ENCODE assay signal across 17 cellular contexts in genomic region chr1:234662148-234662547, GRCh38.
"Had no signal": no experiment of that assay in that cellular context is flagged by ENCODE, and none has a peak within 500 bp of the region (broad histone marks: within the 10 kb centered on the region; RNA-seq: fewer than 3 reads in every experiment).

No MANE protein-coding gene starts in this region.

- H3K4me3 ChIP-seq: dorsolateral prefrontal cortex, gastrocnemius medialis, heart left ventricle, left ventricle myocardium inferior, psoas muscle, smooth muscle cell, stomach, upper lobe of left lung had no signal

- H3K9me3 ChIP-seq: gastrocnemius medialis, psoas muscle, stomach, upper lobe of left lung had no signal

- H3K27ac ChIP-seq: dorsolateral prefrontal cortex, gastrocnemius medialis, heart left ventricle, left ventricle myocardium inferior, psoas muscle, upper lobe of left lung had no signal

- ATAC-seq: activated naive CD4-positive, alpha-beta T cell treated with anti-CD3 and anti-CD28 coated beads, Interleukin-2, amount 50 U/mL, for 72 hours; gastrocnemius medialis; heart left ventricle; psoas muscle; right cardiac atrium had no signal

- H3K27me3 ChIP-seq: dorsolateral prefrontal cortex, gastrocnemius medialis, heart left ventricle, stomach, upper lobe of left lung had no signal

- H3K36me3 ChIP-seq: gastrocnemius medialis, heart left ventricle, left ventricle myocardium inferior, stomach, upper lobe of left lung had no signal

- H3K36me3 Mint-ChIP-seq: activated naive CD4-positive, alpha-beta T cell treated with anti-CD3 and anti-CD28 coated beads, Interleukin-2, amount 50 U/mL, for 72 hours had no signal

- DNase-seq: activated CD4-positive, alpha-beta T cell treated with anti-CD3 and anti-CD28 coated beads, Interleukin-2, amount 50 U/mL, for 4 hours; activated CD4-positive, CD25-positive, alpha-beta regulatory T cell treated with anti-CD3 and anti-CD28 coated beads, Interleukin-2, amount 50 U/mL, for 72 hours; activated gamma-delta T cell treated with Interleukin-2 at 50 U/mL for 16 hours; amniotic stem cell; dorsolateral prefrontal cortex; gastrocnemius medialis; heart left ventricle; left ventricle myocardium inferior; psoas muscle; right cardiac atrium; stimulated activated CD4-positive, alpha-beta T cell treated with anti-CD3 and anti-CD28 coated beads, Interleukin-4, amount 100 ng/mL, for 1 hour; stomach; upper lobe of left lung had no signal

- H3K9me3 Mint-ChIP-seq: activated naive CD4-positive, alpha-beta T cell treated with anti-CD3 and anti-CD28 coated beads, Interleukin-2, amount 50 U/mL, for 72 hours; neural crest cell; T-helper 1 cell treated with Interleukin-12 subunit alpha and Interleukin-12 subunit beta and Interleukin-4 antibody, amounts not matched to agents 30 μg/mL and 1 μg/mL, for 36 hours had no signal

- H3K4me3 Mint-ChIP-seq: neural crest cell; T-helper 1 cell treated with Interleukin-12 subunit alpha and Interleukin-12 subunit beta and Interleukin-4 antibody, amounts not matched to agents 30 μg/mL and 1 μg/mL, for 36 hours had no signal
